In genomic region chr9:117462926-117463325, GRCh38 we compare ENCODE assay signal across 27 cellular contexts. TPM values are rescaled to one million over a fixed set of nuclear protein-coding genes. Genes with fewer than 3 reads are reported as not detected.
A peak's percentile ranks its signal among the peaks of the same experiment; 100 is the strongest.
DNase-seq lines count a peak whose midpoint lies in the region; TF ChIP-seq lines count a peak whose summit lies in the region.
"Had no signal": no experiment of that assay in that cellular context is flagged by ENCODE, and none has a peak within 500 bp of the region (broad histone marks: within the 10 kb centered on the region; RNA-seq: fewer than 3 reads in every experiment).

No MANE protein-coding gene starts in this region.

- H3K27ac ChIP-seq in smooth muscle cell (ENCODE audit: low read depth) = no peak overlapping the region
- H3K27ac ChIP-seq: 22Rv1, BLaER1, HL-60, KMS-11, RWPE1 had no signal

- DNase-seq in NCI-H82 (lab: John Stamatoyannopoulos, UW) (peak; percentile 37), NCI-H82 treated with DMSO at 0.1 percent for 48 hours (lab: John Stamatoyannopoulos, UW; ENCODE audit: unreplicated experiment) (no peak), NCI-H1694 treated with DMSO at 0.1 percent for 48 hours (lab: John Stamatoyannopoulos, UW) (peak; percentile 20), cerebellar cortex (ENCODE audit: low spot score) (peak; percentile 30), smooth muscle cell (lab: John Stamatoyannopoulos, UW; ENCODE audit: unreplicated experiment) (no peak), NCI-H1436 (lab: John Stamatoyannopoulos, UW) (no peak)
- no peak for DNase-seq in activated naive CD4-positive, alpha-beta T cell (lab: John Stamatoyannopoulos, UW)
- DNase-seq in stimulated activated CD4-positive, alpha-beta T cell treated with anti-CD3 and anti-CD28 coated beads, Interleukin-2, amount 100 ng/mL, for 24 hours = no peak
- DNase-seq: ACHN; CD4-positive, alpha-beta T cell; COR-L47; DND-41; GOT3; HCEC 1CT; MV-4-11; NCI-H1417; NCI-H2029 treated with DMSO at 0.1 percent for 48 hours; NCI-H226; NCI-H524 treated with DMSO at 0.1 percent for 48 hours; NK-92 treated with Interleukin-12 subunit alpha and Interleukin-12 subunit beta, amount 100 ng/mL, for 24 hours; SHP77 treated with DMSO at 0.1 percent for 48 hours; SK-N-SH had no signal

- peak overlapping the region; percentile 15 for H3K4me2 ChIP-seq in smooth muscle cell
- H3K4me2 ChIP-seq: BLaER1, KMS-11, SK-N-SH had no signal

- H3K27me3 ChIP-seq in smooth muscle cell (ENCODE audit: low read depth) = peaks cover 8% of the 10 kb centered on the region
- H3K27me3 ChIP-seq: BLaER1 had no signal

- H3K36me3 ChIP-seq in smooth muscle cell (ENCODE audit: low read depth) = no peaks in the 10 kb centered on the region
- H3K36me3 ChIP-seq: BLaER1 had no signal

- TF ChIP-seq CTCF in smooth muscle cell (IDR thresholded peaks at IDR 0.05; ENCODE audit: borderline replicate concordance, insufficient read depth, poor library complexity, severe bottlenecking) = no peak

- no peak overlapping the region for H3K9ac ChIP-seq in smooth muscle cell (ENCODE audit: low read depth)
- H3K9ac ChIP-seq: BLaER1, KMS-11, SK-N-SH had no signal

- no peak overlapping the region for H2AFZ ChIP-seq in smooth muscle cell (ENCODE audit: low read depth)

- H4K20me1 ChIP-seq in smooth muscle cell (ENCODE audit: low read depth) = no peaks in the 10 kb centered on the region
- H4K20me1 ChIP-seq: BLaER1 had no signal

- H3K4me3 ChIP-seq in smooth muscle cell = no peak overlapping the region
- H3K4me3 ChIP-seq: BLaER1 had no signal

- no peaks in the 10 kb centered on the region for H3K4me1 ChIP-seq in smooth muscle cell (ENCODE audit: low read depth)
- H3K4me1 ChIP-seq: BLaER1 had no signal

- H3K9me3 ChIP-seq in smooth muscle cell (replicated peaks; ENCODE audit: low read depth) = no peaks in the 10 kb centered on the region
- H3K9me3 ChIP-seq: BLaER1, SK-N-SH had no signal

- WGBS in smooth muscle cell (ENCODE audit: low lambda C conversion rate) = 17% methylated on average over 3 of the region's 3 CpGs

- H3K79me2 ChIP-seq in smooth muscle cell (ENCODE audit: low read depth) = no peaks in the 10 kb centered on the region

- H3F3A ChIP-seq in smooth muscle cell (ENCODE audit: low read depth) = no peaks in the 10 kb centered on the region

RNA-seq across cellular contexts. Expression of gene ASTN2, which starts 48.1 kb away (rescaled TPM):
- total RNA-seq in smooth muscle cell = 6.7 and 7.0 TPM in 2 replicates
- polyA plus RNA-seq in smooth muscle cell = 6.5 and 9.3 TPM in 2 replicates

Comparison
In these comparisons a context has a peak if more than half of its experiments do, and no peak if none do; other contexts are left out.
1. DNase-seq: peak in NCI-H82 (single experiment), NCI-H1694 treated with DMSO at 0.1 percent for 48 hours (single experiment) and cerebellar cortex (single experiment); none in NCI-H82 treated with DMSO at 0.1 percent for 48 hours (single experiment), smooth muscle cell (single experiment), NCI-H1436 (single experiment), activated naive CD4-positive, alpha-beta T cell (0 of 4) and stimulated activated CD4-positive, alpha-beta T cell treated with anti-CD3 and anti-CD28 coated beads, Interleukin-2, amount 100 ng/mL, for 24 hours (0 of 2).